32 cellular contexts compared by ENCODE assay signal in the genomic region with DNA sequence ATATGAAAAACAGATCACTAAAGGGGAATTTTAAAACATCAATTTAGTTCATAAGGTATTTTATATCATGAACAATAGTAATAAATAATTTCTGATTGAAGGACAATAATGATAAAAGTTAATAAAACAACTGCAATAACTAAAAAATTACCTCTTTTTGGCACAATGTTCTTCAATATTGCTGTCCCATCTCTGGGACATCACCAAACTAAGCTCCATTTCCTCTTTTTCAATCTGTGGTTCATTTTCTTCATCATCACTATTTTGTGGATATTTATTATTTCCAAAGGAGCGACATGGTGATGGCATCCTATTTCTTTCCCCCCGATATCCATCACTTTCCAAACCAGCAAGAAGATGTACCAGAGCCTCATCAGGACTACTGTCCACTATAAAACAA.
"Had no signal": no experiment of that assay in that cellular context is flagged by ENCODE, and none has a peak within 500 bp of the region (broad histone marks: within the 10 kb centered on the region; RNA-seq: fewer than 3 reads in every experiment).

No MANE protein-coding gene starts in this region.

- H3K27ac ChIP-seq: PC-9, SJSA1 had no signal

- H3K4me1 ChIP-seq: SJSA1 had no signal

- ATAC-seq: Panc1 had no signal

- H3K9me3 ChIP-seq: MG63, SJSA1, SK-N-SH had no signal

- H2AFZ ChIP-seq: PC-9 had no signal

- H3K4me3 ChIP-seq: MG63, PC-9, SJSA1 had no signal

- H3K27me3 ChIP-seq: MG63, SJSA1 had no signal

- H3K9ac ChIP-seq: SK-N-SH had no signal

- DNase-seq: Kasumi-1, KG1, MG63, NCI-H1048, NCI-H1092 treated with DMSO at 0.1 percent for 48 hours, NCI-H1105 treated with DMSO at 0.1 percent for 48 hours, NCI-H1436, NCI-H146, NCI-H1694, NCI-H187, NCI-H1930, NCI-H2029 treated with DMSO at 0.1 percent for 48 hours, NCI-H2081 treated with DMSO at 0.1 percent for 48 hours, NCI-H2107, NCI-H2171, NCI-H226, NCI-H446 treated with DMSO at 0.1 percent for 48 hours, NCI-H510A, NCI-H524, NCI-H526, NCI-H69, NCI-H748 treated with DMSO at 0.1 percent for 48 hours, NCI-H82, PC-9, Right ventricle myocardium superior, RPMI8226, SHP77 treated with DMSO at 0.1 percent for 48 hours, SK-N-SH, SW 1271, T-helper 1 cell had no signal

- H3K4me2 ChIP-seq: PC-9, SK-N-SH had no signal
